In the genomic region with DNA sequence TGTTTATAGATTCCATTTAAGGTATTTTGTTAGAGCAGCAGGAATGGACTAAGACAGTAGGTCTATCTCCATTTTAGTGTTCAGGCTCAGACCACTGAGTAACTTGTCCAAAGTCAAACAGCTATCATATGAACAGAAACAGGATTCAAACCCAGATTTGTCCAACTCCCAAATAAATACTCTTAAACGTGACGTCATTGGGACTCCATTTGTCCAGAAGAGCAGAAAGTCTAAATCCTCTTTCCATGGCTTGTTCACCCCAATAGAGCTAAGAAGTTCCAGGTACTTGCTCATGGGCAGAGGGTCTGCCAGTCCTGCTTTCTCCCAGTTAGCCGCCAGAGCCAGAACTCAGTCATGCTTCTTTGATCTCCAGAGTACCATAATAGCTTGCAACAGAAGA, we compare ENCODE assay signal across 28 cellular contexts.
"Had no signal": no experiment of that assay in that cellular context is flagged by ENCODE, and none has a peak within 500 bp of the region (broad histone marks: within the 10 kb centered on the region; RNA-seq: fewer than 3 reads in every experiment).

No MANE protein-coding gene starts in this region.

- H3K27ac Mint-ChIP-seq: stimulated activated effector memory CD8-positive, alpha-beta T cell treated with anti-CD3 and anti-CD28 coated beads, Interleukin-12 subunit alpha, Interleukin-12 subunit beta, amount 100 ng/mL, for 72 hours; stimulated activated memory B cell treated with anti-CD40 and anti-IgM and Interleukin-4, amounts not matched to agents 10 μg/mL and 1 μg/mL and 100 μg/mL, for 72 hours; stimulated activated naive B cell treated with anti-CD40 and anti-IgM and Interleukin-4, amounts not matched to agents 10 μg/mL and 1 μg/mL and 100 μg/mL, for 72 hours; stimulated activated naive CD8-positive, alpha-beta T cell treated with anti-CD3 and anti-CD28 coated beads, Interleukin-15, amount 100 ng/mL, for 72 hours; stimulated activated naive CD8-positive, alpha-beta T cell treated with anti-CD3 and anti-CD28 coated beads, Interleukin-15, Interleukin-2, amounts not matched to agents 100 ng/mL and 50 ng/mL, for 24 hours; type B pancreatic cell had no signal

- H3K36me3 ChIP-seq: stomach, suprapubic skin, thoracic aorta, tibial artery, tibial nerve, transverse colon, upper lobe of left lung, upper lobe of right lung, uterus, vagina had no signal

- H3K27ac ChIP-seq: stomach, suprapubic skin, testis, thoracic aorta, tibial artery, tibial nerve, transverse colon, upper lobe of left lung, upper lobe of right lung, uterus, vagina had no signal

- H3K9me3 Mint-ChIP-seq: stimulated activated effector memory CD8-positive, alpha-beta T cell treated with anti-CD3 and anti-CD28 coated beads, Interleukin-12 subunit alpha, Interleukin-12 subunit beta, amount 100 ng/mL, for 72 hours; stimulated activated naive B cell treated with anti-CD40 and anti-IgM and Interleukin-4, amounts not matched to agents 10 μg/mL and 1 μg/mL and 100 μg/mL, for 72 hours; stimulated activated naive CD8-positive, alpha-beta T cell treated with anti-CD3 and anti-CD28 coated beads, Interleukin-15, amount 100 ng/mL, for 72 hours; stimulated activated naive CD8-positive, alpha-beta T cell treated with anti-CD3 and anti-CD28 coated beads, Interleukin-15, Interleukin-2, amounts not matched to agents 100 ng/mL and 50 ng/mL, for 24 hours; type B pancreatic cell had no signal

- ATAC-seq: stimulated activated effector memory CD8-positive, alpha-beta T cell treated with anti-CD3 and anti-CD28 coated beads, Interleukin-12 subunit alpha, Interleukin-12 subunit beta, amount 100 ng/mL, for 72 hours; stimulated activated memory B cell treated with anti-CD40 and anti-IgM and Interleukin-4, amounts not matched to agents 10 μg/mL and 1 μg/mL and 100 μg/mL, for 72 hours; stimulated activated naive B cell treated with anti-CD40 and anti-IgM and Interleukin-4, amounts not matched to agents 10 μg/mL and 1 μg/mL and 100 μg/mL, for 72 hours; stimulated activated naive CD8-positive, alpha-beta T cell treated with anti-CD3 and anti-CD28 coated beads, Interleukin-15, amount 100 ng/mL, for 72 hours; stimulated activated naive CD8-positive, alpha-beta T cell treated with anti-CD3 and anti-CD28 coated beads, Interleukin-15, Interleukin-2, amounts not matched to agents 100 U/mL and 50 U/mL, for 24 hours; upper lobe of right lung had no signal

- H3K4me1 ChIP-seq: suprapubic skin, testis, tibial nerve, transverse colon, upper lobe of right lung, uterus, vagina had no signal

- H3K4me3 ChIP-seq: stomach, suprapubic skin, testis, thoracic aorta, tibial artery, tibial nerve, transverse colon, upper lobe of left lung, upper lobe of right lung, uterus, vagina had no signal

- H3K27me3 Mint-ChIP-seq: type B pancreatic cell had no signal

- H3K27me3 ChIP-seq: stomach, suprapubic skin, testis, tibial artery, tibial nerve, transverse colon, upper lobe of left lung, upper lobe of right lung, uterus, vagina had no signal

- H3K4me1 Mint-ChIP-seq: stimulated activated effector memory CD8-positive, alpha-beta T cell treated with anti-CD3 and anti-CD28 coated beads, Interleukin-12 subunit alpha, Interleukin-12 subunit beta, amount 100 ng/mL, for 72 hours had no signal

- FAIRE-seq: urothelium cell line had no signal

- H3K9me3 ChIP-seq: stomach, suprapubic skin, testis, thoracic aorta, tibial artery, tibial nerve, transverse colon, upper lobe of left lung, upper lobe of right lung, uterus, vagina had no signal

- DNase-seq: stimulated activated CD4-positive, alpha-beta T cell treated with anti-CD3 and anti-CD28 coated beads, Interleukin-2, amount 100 ng/mL, for 48 hours; stimulated activated CD4-positive, alpha-beta T cell treated with anti-CD3 and anti-CD28 coated beads, Interleukin-4, amount 100 ng/mL, for 1 hour; stimulated activated CD4-positive, alpha-beta T cell treated with anti-CD3 and anti-CD28 coated beads, Interleukin-4, amount 100 ng/mL, for 24 hours; stimulated activated CD4-positive, alpha-beta T cell treated with anti-CD3 and anti-CD28 coated beads, Interleukin-4, amount 100 ng/mL, for 4 hours; stimulated activated CD8-positive, alpha-beta memory T cell treated with anti-CD3 and anti-CD28 coated beads, Interleukin-4, amount 100 ng/mL, for 48 hours; stimulated activated naive B cell treated with anti-CD40 and anti-IgM and Interleukin-4, amounts not matched to agents 10 μg/mL and 1 μg/mL and 100 μg/mL, for 72 hours; stimulated activated naive CD4-positive, alpha-beta T cell; stimulated activated naive CD4-positive, alpha-beta T cell treated with Interleukin-2 at 50 U/mL for 16 hours; stimulated activated naive CD8-positive, alpha-beta T cell treated with anti-CD3 and anti-CD28 coated beads, Interleukin-15, amount 100 ng/mL, for 72 hours; stimulated activated naive CD8-positive, alpha-beta T cell treated with anti-CD3 and anti-CD28 coated beads, Interleukin-15, Interleukin-2, amounts not matched to agents 100 U/mL and 50 U/mL, for 24 hours; stomach; substantia nigra; testis; tibial artery; transverse colon; trophoblast cell; upper lobe of left lung; upper lobe of right lung; uterus had no signal

- H3K4me3 Mint-ChIP-seq: stimulated activated effector memory CD8-positive, alpha-beta T cell treated with anti-CD3 and anti-CD28 coated beads, Interleukin-12 subunit alpha, Interleukin-12 subunit beta, amount 100 ng/mL, for 72 hours; stimulated activated memory B cell treated with anti-CD40 and anti-IgM and Interleukin-4, amounts not matched to agents 10 μg/mL and 1 μg/mL and 100 μg/mL, for 72 hours; stimulated activated naive B cell treated with anti-CD40 and anti-IgM and Interleukin-4, amounts not matched to agents 10 μg/mL and 1 μg/mL and 100 μg/mL, for 72 hours; stimulated activated naive CD8-positive, alpha-beta T cell treated with anti-CD3 and anti-CD28 coated beads, Interleukin-15, amount 100 ng/mL, for 72 hours; stimulated activated naive CD8-positive, alpha-beta T cell treated with anti-CD3 and anti-CD28 coated beads, Interleukin-15, Interleukin-2, amounts not matched to agents 100 ng/mL and 50 ng/mL, for 24 hours; type B pancreatic cell had no signal

- H3K36me3 Mint-ChIP-seq: stimulated activated effector memory CD8-positive, alpha-beta T cell treated with anti-CD3 and anti-CD28 coated beads, Interleukin-12 subunit alpha, Interleukin-12 subunit beta, amount 100 ng/mL, for 72 hours; stimulated activated memory B cell treated with anti-CD40 and anti-IgM and Interleukin-4, amounts not matched to agents 10 μg/mL and 1 μg/mL and 100 μg/mL, for 72 hours; stimulated activated naive B cell treated with anti-CD40 and anti-IgM and Interleukin-4, amounts not matched to agents 10 μg/mL and 1 μg/mL and 100 μg/mL, for 72 hours; type B pancreatic cell had no signal
